In the genomic region with DNA sequence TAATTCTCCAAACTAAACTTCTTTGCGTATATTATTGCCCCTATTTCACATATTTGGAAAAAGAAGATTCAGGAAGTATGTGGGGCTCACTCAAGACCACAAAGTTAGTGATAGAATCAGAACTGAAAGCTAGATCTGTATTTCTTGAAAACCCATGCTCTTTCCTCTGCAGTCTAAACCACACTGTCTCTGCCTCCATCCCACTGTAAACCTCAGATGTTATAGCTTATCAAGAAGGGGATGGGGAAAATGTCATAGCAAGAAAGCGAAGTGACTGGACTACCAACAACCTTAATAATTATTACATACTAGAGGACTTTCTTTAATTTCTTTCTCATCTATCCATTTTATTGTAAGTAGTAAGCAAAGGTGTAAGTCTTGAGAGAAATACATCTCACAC, we compare ENCODE assay signal across 10 cellular contexts.
DNase-seq lines count a peak whose midpoint lies in the region; ATAC-seq, FAIRE-seq and TF ChIP-seq lines count a peak whose summit lies in the region.
"Had no signal": no experiment of that assay in that cellular context is flagged by ENCODE, and none has a peak within 500 bp of the region (broad histone marks: within the 10 kb centered on the region; RNA-seq: fewer than 3 reads in every experiment).

No MANE protein-coding gene starts in this region.

- peak overlapping the region; percentile 96 to 98 for H3K27ac ChIP-seq in A549
- H3K27ac ChIP-seq in osteoblast (ENCODE audit: low read depth, low read length), result no peak overlapping the region
- H3K27ac ChIP-seq: SJSA1 had no signal

- H3K27me3 Mint-ChIP-seq in activated T-cell treated with anti-CD3 and anti-CD28 coated beads, Interleukin-2, amount 50 U/mL, for 72 hours (ENCODE audit: low read depth), result no peaks in the 10 kb centered on the region

- no peaks in the 10 kb centered on the region for H3K79me2 ChIP-seq in osteoblast (ENCODE audit: insufficient read depth, low read length)

- POLR2A ChIA-PET in A549 (lab: Yijun Ruan, JAX), result no interaction called here

- no peaks in the 10 kb centered on the region for H4K20me1 ChIP-seq in osteoblast (ENCODE audit: insufficient read depth, low read length)

- no peak overlapping the region for H2AFZ ChIP-seq in osteoblast (ENCODE audit: low read length)

- peaks cover 0 to 3% of the 10 kb centered on the region in 2 donors for H3K36me3 Mint-ChIP-seq in activated T-cell treated with anti-CD3 and anti-CD28 coated beads, Interleukin-2, amount 50 U/mL, for 72 hours (ENCODE audit: insufficient read depth in 2 of 2)

- peak overlapping the region; percentile 77 to 82 for H3K4me3 Mint-ChIP-seq in activated T-cell treated with anti-CD3 and anti-CD28 coated beads, Interleukin-2, amount 50 U/mL, for 72 hours

- DNase-seq in A549 (ENCODE audit: low read depth in 1 of 2, low spot score in 1 of 2) (no peak), C1 segment of cervical spinal cord (lab: John Stamatoyannopoulos, UW) (no peak), osteoblast (ENCODE audit: insufficient read length, low spot score, missing footprints) (no peak), iPS-NIHi7 (ENCODE audit: extremely low spot score) (no peak), kidney glomerular epithelial cell (lab: John Stamatoyannopoulos, UW) (no peak)
- DNase-seq in activated T-cell treated with anti-CD3 and anti-CD28 coated beads, Interleukin-2, amount 50 U/mL, for 72 hours, result peak; percentile 38 to 41

- CTCF ChIA-PET in A549 (lab: Yijun Ruan, JAX), result interaction anchor here (0.9 kb wide), 1 partner anchor 170 kb away, joined by 5 read pairs; no protein-coding TSS in a partner anchor

- TF ChIP-seq EP300 in A549 (IDR thresholded peaks at IDR 0.05), result no peak

- ATAC-seq in A549 (no peak), GM18909 (IDR thresholded peaks at IDR 0.05; ENCODE audit: poor library complexity, unreplicated experiment) (peak; percentile 82), HG03060 (IDR thresholded peaks at IDR 0.05; ENCODE audit: low read depth, unreplicated experiment) (peak; percentile 67)
- peak; percentile 69 to 76 for ATAC-seq in activated T-cell treated with anti-CD3 and anti-CD28 coated beads, Interleukin-2, amount 50 U/mL, for 72 hours (replicated peaks in 1 of 2)

- no peak for TF ChIP-seq CTCF in A549 (IDR thresholded peaks at IDR 0.05)
- TF ChIP-seq CTCF in osteoblast (IDR thresholded peaks at IDR 0.05; ENCODE audit: extremely low read depth, low read depth, low read length), result no peak

- 94% methylated on average over 2 of the region's 2 CpGs for WGBS in A549 (ENCODE audit: missing lambda C conversion rate)

- no peaks in the 10 kb centered on the region for H3K36me3 ChIP-seq in osteoblast (ENCODE audit: insufficient read depth, low read length)
- H3K36me3 ChIP-seq: SJSA1 had no signal

- H3K9me3 Mint-ChIP-seq in activated T-cell treated with anti-CD3 and anti-CD28 coated beads, Interleukin-2, amount 50 U/mL, for 72 hours, result peaks cover 0 to 2% of the 10 kb centered on the region in 2 donors

- no peak overlapping the region; the same call in 2 of the 3 replicates for H3K4me2 ChIP-seq in A549
- H3K4me2 ChIP-seq in osteoblast (ENCODE audit: insufficient read depth, low read length), result no peak overlapping the region

- H3K4me1 Mint-ChIP-seq in activated T-cell treated with anti-CD3 and anti-CD28 coated beads, Interleukin-2, amount 50 U/mL, for 72 hours (ENCODE audit: low read depth), result peaks cover 91% of the 10 kb centered on the region

- no peak for TF ChIP-seq POLR2A in A549 (IDR thresholded peaks at IDR 0.05; ENCODE audit: low read length)

- no peak overlapping the region for H3K4me3 ChIP-seq in A549
- no peak overlapping the region for H3K4me3 ChIP-seq in osteoblast (ENCODE audit: insufficient read depth, low read length)
- H3K4me3 ChIP-seq: SJSA1 had no signal

- peaks cover 68% of the 10 kb centered on the region for H3K4me1 ChIP-seq in A549
- peaks cover 22% of the 10 kb centered on the region for H3K4me1 ChIP-seq in osteoblast (ENCODE audit: insufficient read depth, low read length)

- TF ChIP-seq RAD21 in A549 (conservative IDR thresholded peaks at IDR 0.05 in 1 of 2, IDR thresholded peaks at IDR 0.05 in 1 of 2), result no peak

- H3K27ac Mint-ChIP-seq in activated T-cell treated with anti-CD3 and anti-CD28 coated beads, Interleukin-2, amount 50 U/mL, for 72 hours, result peak overlapping the region; percentile 83

- H3K27me3 ChIP-seq in osteoblast (ENCODE audit: insufficient read depth, low read length), result no peaks in the 10 kb centered on the region
- H3K27me3 ChIP-seq: SJSA1 had no signal

- H3K9me3 ChIP-seq in A549 (no peaks in the 10 kb centered on the region), osteoblast (ENCODE audit: low read depth, low read length) (no peaks in the 10 kb centered on the region)
- H3K9me3 ChIP-seq: SJSA1 had no signal

- no peak for FAIRE-seq in A549 (lab: Jason Lieb, UNC)
- FAIRE-seq: G401.6 had no signal

TF ChIP-seq in A549, 52 proteins besides CTCF, POLR2A, EP300 and RAD21:
- TF ChIP-seq ZSCAN20 (CRISPR knock-in tag; IDR thresholded peaks at IDR 0.05), result no peak
- no peak for TF ChIP-seq EHMT2 (IDR thresholded peaks at IDR 0.05; ENCODE audit: low read depth)

Comparison
In these comparisons a context has a peak if more than half of its experiments do, and no peak if none do; other contexts are left out.
1. ATAC-seq: peak in GM18909 (single experiment), HG03060 (single experiment) and activated T-cell treated with anti-CD3 and anti-CD28 coated beads, Interleukin-2, amount 50 U/mL, for 72 hours (2 of 2); none in A549 (0 of 2).
2. DNase-seq: peak in activated T-cell treated with anti-CD3 and anti-CD28 coated beads, Interleukin-2, amount 50 U/mL, for 72 hours (2 of 2); none in A549 (0 of 2), C1 segment of cervical spinal cord (0 of 14), osteoblast (single experiment), iPS-NIHi7 (single experiment) and kidney glomerular epithelial cell (single experiment).